ENCODE assay signal across 8 cellular contexts in the genomic region with DNA sequence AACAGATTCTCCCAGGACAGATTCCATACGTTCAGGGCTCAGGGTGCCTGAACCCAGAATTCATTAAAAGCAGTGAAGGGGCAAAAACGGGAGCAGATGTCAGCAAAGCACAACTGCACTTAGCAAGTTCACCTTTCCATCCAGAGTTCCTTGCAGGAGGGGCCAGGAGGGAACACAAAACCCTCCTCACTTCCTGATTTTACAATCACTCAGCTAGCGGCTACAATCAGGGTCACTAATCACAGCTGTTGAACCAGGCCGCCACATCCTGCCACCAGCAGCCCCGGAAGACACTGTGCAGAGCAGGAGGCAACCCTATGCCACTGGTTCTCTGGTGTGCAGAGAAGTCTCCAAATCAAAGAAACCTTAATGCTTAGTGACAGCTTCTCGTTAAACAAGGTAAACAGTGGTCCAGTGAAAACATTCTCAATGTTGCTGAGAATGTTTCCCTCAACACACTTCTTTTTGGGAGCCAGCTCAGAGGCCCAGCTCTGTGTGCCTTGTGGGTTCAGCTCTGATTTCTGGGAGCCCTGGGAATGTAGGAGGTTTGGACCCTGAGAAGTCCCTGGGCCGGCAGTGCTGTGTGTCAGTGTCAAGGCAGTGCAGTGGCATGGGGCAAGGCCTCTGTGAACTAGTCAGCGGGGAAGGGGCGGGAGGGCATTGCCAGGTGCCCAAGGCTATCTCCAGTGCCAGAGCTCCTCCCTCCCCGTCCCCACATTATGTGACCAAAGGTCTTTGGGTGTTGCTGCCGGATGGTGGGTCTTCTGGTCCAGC. TPM values are rescaled to one million over a fixed set of nuclear protein-coding genes. Genes with fewer than 3 reads are reported as not detected.
DNase-seq lines count a peak whose midpoint lies in the region; ATAC-seq and TF ChIP-seq lines count a peak whose summit lies in the region.

No MANE protein-coding gene starts in this region.

- peak overlapping the region; percentile 29; the same call in 1 of the 2 replicates for H3K4me3 ChIP-seq in GM08714 (ENCODE audit: low read length)
- H3K4me3 ChIP-seq in HUES48 (ENCODE audit: low read depth, low read length): no peak overlapping the region
- H3K4me3 ChIP-seq in breast epithelium: no peak overlapping the region
- H3K4me3 ChIP-seq in tibial artery: no peak overlapping the region

- H3K27me3 ChIP-seq in HUES48 (ENCODE audit: control insufficient read depth, insufficient read depth, low read length): no peaks in the 10 kb centered on the region
- H3K27me3 ChIP-seq in breast epithelium: no peaks in the 10 kb centered on the region
- H3K27me3 ChIP-seq in tibial artery: no peaks in the 10 kb centered on the region

- no peak for TF ChIP-seq POLR2A in breast epithelium (IDR thresholded peaks at IDR 0.05)

- H3K36me3 ChIP-seq in HUES48 (ENCODE audit: control insufficient read depth, insufficient read depth, low read length): no peaks in the 10 kb centered on the region
- H3K36me3 ChIP-seq in breast epithelium: no peaks in the 10 kb centered on the region
- no peaks in the 10 kb centered on the region for H3K36me3 ChIP-seq in tibial artery

- no peak overlapping the region for H3K9ac ChIP-seq in HUES48 (ENCODE audit: low read depth, low read length)

- TF ChIP-seq CTCF in breast epithelium (IDR thresholded peaks at IDR 0.05) (no peak), tibial artery (IDR thresholded peaks at IDR 0.05) (no peak)

- DNase-seq in T-helper 22 cell (ENCODE audit: low read depth): peak; percentile 61
- DNase-seq in breast epithelium (ENCODE audit: low spot score in 2 of 2): no peak
- DNase-seq in medulla oblongata (ENCODE audit: extremely low spot score): peak; percentile 38
- DNase-seq in tibial artery: no peak
- DNase-seq in effector CD8-positive, alpha-beta T cell (lab: John Stamatoyannopoulos, UW): no peak

- H3K9me3 ChIP-seq in HUES48 (ENCODE audit: control insufficient read depth, insufficient read depth, low read length): no peaks in the 10 kb centered on the region
- H3K9me3 ChIP-seq in breast epithelium: no peaks in the 10 kb centered on the region
- no peaks in the 10 kb centered on the region for H3K9me3 ChIP-seq in tibial artery

- intact Hi-C loops in breast epithelium (cut with DNase I; ENCODE audit: low total_unique reads): no loop called here
- intact Hi-C loops in tibial artery (cut with DNase I; ENCODE audit: low total_unique reads): no loop called here

- H3K27ac ChIP-seq in HUES48 (ENCODE audit: low read depth, low read length) (peak overlapping the region; percentile 76), breast epithelium (peak overlapping the region; percentile 84 to 91), tibial artery (peak overlapping the region; percentile 52 to 71)

- ATAC-seq in GM21515 (IDR thresholded peaks at IDR 0.05; ENCODE audit: unreplicated experiment): peak; percentile 56

- H3K4me1 ChIP-seq in HUES48 (ENCODE audit: control insufficient read depth, insufficient read depth, low read length) (peaks cover 29% of the 10 kb centered on the region), breast epithelium (peaks cover 0 to 10% of the 10 kb centered on the region in 2 donors), tibial artery (peaks cover 6 to 34% (median 31%) of the 10 kb centered on the region in 4 donors)

RNA-seq across cellular contexts. Expression of a gene that starts 54.5 kb away (rescaled TPM):
- total RNA-seq in breast epithelium: 1 to 10 TPM; 5.0 to 8.5 (median 8.3) TPM

Comparison
In these comparisons a context has a peak if more than half of its experiments do, and no peak if none do; other contexts are left out.
1. DNase-seq: peak in T-helper 22 cell (single experiment) and medulla oblongata (single experiment); none in breast epithelium (0 of 2), tibial artery (0 of 2) and effector CD8-positive, alpha-beta T cell (single experiment).
2. Peak in every context shown above with its lines, with median percentiles within 50 percentile points of each other: H3K27ac ChIP-seq.